ENCODE assay signal across 8 cellular contexts in genomic region chr4:183905081-183905592, GRCh38. TPM values are rescaled to one million over a fixed set of nuclear protein-coding genes. Genes with fewer than 3 reads are reported as not detected.
DNase-seq lines count a peak whose midpoint lies in the region; ATAC-seq lines count a peak whose summit lies in the region.

TSS of gene STOX2 (plus strand) at chr4:183905307. CDS start at chr4:183906791, 1,484 bp downstream.

- DNase-seq in DMS53 treated with DMSO at 0.1 percent for 48 hours (lab: John Stamatoyannopoulos, UW; ENCODE audit: unreplicated experiment) (peak; percentile 64), NCI-H128 (lab: John Stamatoyannopoulos, UW; ENCODE audit: unreplicated experiment) (peak; percentile 26), cardiac septum (ENCODE audit: low spot score) (peak; percentile 92), neuronal stem cell (ENCODE audit: low spot score) (peak; percentile 78), DMS114 treated with DMSO at 0.1 percent for 48 hours (lab: John Stamatoyannopoulos, UW; ENCODE audit: unreplicated experiment) (no peak)

- peak within 1 kb of the TSS; percentile 49 for H2BK120ac ChIP-seq in neuronal stem cell (ENCODE audit: low read depth, low read length)

- H3K27ac ChIP-seq in neuronal stem cell (replicated peaks; ENCODE audit: low read length): peak within 1 kb of the TSS; percentile 75

- peak within 1 kb of the TSS; percentile 38 for H2AK5ac ChIP-seq in neuronal stem cell (ENCODE audit: low read depth, low read length)

- H2AFZ ChIP-seq in neuronal stem cell (ENCODE audit: low read length): peak within 1 kb of the TSS; percentile 94

- no peaks in the 10 kb centered on the region for H3K36me3 Mint-ChIP-seq in activated T-helper 17 cell treated with anti-CD3 and anti-CD28 coated beads, Interleukin-2, amount 50 U/mL, for 72 hours (ENCODE audit: low read depth)

- H3K27me3 Mint-ChIP-seq in activated T-helper 17 cell treated with anti-CD3 and anti-CD28 coated beads, Interleukin-2, amount 50 U/mL, for 72 hours: peaks cover 56% of the 10 kb centered on the region

- H3K79me1 ChIP-seq in neuronal stem cell (ENCODE audit: low read depth, low read length): no peaks in the 10 kb centered on the region

- H2BK5ac ChIP-seq in neuronal stem cell (ENCODE audit: low read length): peak within 1 kb of the TSS; percentile 87

- no CpG with 5 or more reads among the region's 45 CpGs for WGBS in neuronal stem cell (ENCODE audit: extremely low coverage in 2 of 2, insufficient read length in 2 of 2, insufficient replicate concordance in 1 of 2), 2 donors

- H3K4me3 Mint-ChIP-seq in activated T-helper 17 cell treated with anti-CD3 and anti-CD28 coated beads, Interleukin-2, amount 50 U/mL, for 72 hours: peak within 1 kb of the TSS; percentile 30

- H3K14ac ChIP-seq in neuronal stem cell (ENCODE audit: low read length): peak within 1 kb of the TSS; percentile 77

- peaks cover 0 to 10% of the 10 kb centered on the region in 2 donors for H3K36me3 ChIP-seq in neuronal stem cell (replicated peaks in 1 of 2; ENCODE audit: control insufficient read depth in 2 of 2, insufficient read depth in 2 of 2, low read length in 2 of 2)

- H3K9ac ChIP-seq in neuronal stem cell (ENCODE audit: low read depth, low read length, poor library complexity): peak within 1 kb of the TSS; percentile 97

- H4K91ac ChIP-seq in neuronal stem cell (ENCODE audit: low read depth, low read length, poor library complexity): no peak within 1 kb of the TSS

- peak within 1 kb of the TSS; percentile 76 to 93 for H3K4me3 ChIP-seq in neuronal stem cell (ENCODE audit: low read length in 2 of 2)

- H3K4me1 Mint-ChIP-seq in activated T-helper 17 cell treated with anti-CD3 and anti-CD28 coated beads, Interleukin-2, amount 50 U/mL, for 72 hours: no peaks in the 10 kb centered on the region

- H4K8ac ChIP-seq in neuronal stem cell (ENCODE audit: low read depth, low read length): no peak within 1 kb of the TSS

- intact Hi-C loops in cardiac septum (cut with DNase I): loop anchor here (1.0 to 2.0 kb wide), 4 partner anchors 29 to 84 kb away; no protein-coding TSS in a partner anchor

- peak within 1 kb of the TSS; percentile 96 for H3K18ac ChIP-seq in neuronal stem cell (ENCODE audit: low read length)

- H3K4ac ChIP-seq in neuronal stem cell (ENCODE audit: low read length): no peak within 1 kb of the TSS

- H3K9me3 ChIP-seq in neuronal stem cell (replicated peaks in 1 of 2; ENCODE audit: control insufficient read depth in 2 of 2, insufficient read depth in 1 of 2, low read depth in 1 of 2, low read length in 2 of 2): peaks cover 2 to 14% of the 10 kb centered on the region in 2 donors

- ATAC-seq in activated T-helper 17 cell treated with anti-CD3 and anti-CD28 coated beads, Interleukin-2, amount 50 U/mL, for 72 hours (replicated peaks): no peak
- ATAC-seq in GM21367 (IDR thresholded peaks at IDR 0.05; ENCODE audit: unreplicated experiment) (no peak), HG03159 (IDR thresholded peaks at IDR 0.05; ENCODE audit: unreplicated experiment) (no peak)

- peak within 1 kb of the TSS; percentile 49 for H2BK15ac ChIP-seq in neuronal stem cell (ENCODE audit: low read length)

- peak within 1 kb of the TSS; percentile 66 for H3K23ac ChIP-seq in neuronal stem cell (ENCODE audit: low read depth, low read length, poor library complexity)

- H2BK12ac ChIP-seq in neuronal stem cell (ENCODE audit: low read length): peak within 1 kb of the TSS; percentile 82

- no peak within 1 kb of the TSS for H3K27ac Mint-ChIP-seq in activated T-helper 17 cell treated with anti-CD3 and anti-CD28 coated beads, Interleukin-2, amount 50 U/mL, for 72 hours

- H3K4me1 ChIP-seq in neuronal stem cell (ENCODE audit: control insufficient read depth in 2 of 2, insufficient read depth in 1 of 2, low read depth in 1 of 2, low read length in 2 of 2): peaks cover 2 to 19% of the 10 kb centered on the region in 2 donors

- no peaks in the 10 kb centered on the region for H3K27me3 ChIP-seq in neuronal stem cell (ENCODE audit: control insufficient read depth in 3 of 3, insufficient read depth in 3 of 3, low read depth in 1 of 3, low read length in 3 of 3)

- peaks cover 4% of the 10 kb centered on the region for H3K9me3 Mint-ChIP-seq in activated T-helper 17 cell treated with anti-CD3 and anti-CD28 coated beads, Interleukin-2, amount 50 U/mL, for 72 hours

- peak within 1 kb of the TSS; percentile 92 for H3K4me2 ChIP-seq in neuronal stem cell (ENCODE audit: insufficient read depth, low read length, poor library complexity, severe bottlenecking)

RNA-seq across cellular contexts. Expression of gene STOX2, which starts in this region (rescaled TPM):
- total RNA-seq in activated T-helper 17 cell treated with anti-CD3 and anti-CD28 coated beads, Interleukin-2, amount 50 U/mL, for 72 hours: not detected
- total RNA-seq in cardiac septum: 9.4 TPM
- polyA plus RNA-seq in neuronal stem cell (2013, experiment 1 of 2): 14.2 TPM
- 16.3 TPM for polyA plus RNA-seq in neuronal stem cell (2013, experiment 2 of 2)

Comparison
In these comparisons a context has a peak if more than half of its experiments do, and no peak if none do; other contexts are left out.
1. RNA of gene STOX2 (total RNA-seq): 9.4 TPM in cardiac septum (single experiment); not detected in activated T-helper 17 cell treated with anti-CD3 and anti-CD28 coated beads, Interleukin-2, amount 50 U/mL, for 72 hours; every median in the first group is over 10 times any median in the second.